Comparison of ENCODE assay signal across 26 cellular contexts in the genomic region with DNA sequence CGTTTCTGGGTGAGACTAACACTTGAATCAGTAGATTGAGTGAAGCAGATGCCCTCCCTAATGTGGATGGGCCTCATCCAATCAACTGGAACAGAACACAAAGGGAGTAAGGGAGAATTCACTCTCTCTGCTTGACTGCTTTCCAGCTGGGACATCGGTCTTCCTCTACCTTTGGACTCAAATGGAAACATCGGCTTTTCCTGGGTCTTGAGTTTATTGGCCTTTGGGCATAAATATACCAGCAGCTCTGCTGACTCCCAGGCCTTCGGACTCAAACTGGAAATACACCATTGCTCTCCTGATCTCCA.
"Had no signal": no experiment of that assay in that cellular context is flagged by ENCODE, and none has a peak within 500 bp of the region (broad histone marks: within the 10 kb centered on the region; RNA-seq: fewer than 3 reads in every experiment).

No MANE protein-coding gene starts in this region.

- H3K27ac ChIP-seq: brain microvascular endothelial cell, cardiac muscle cell had no signal

- ATAC-seq: activated T-cell treated with anti-CD3 and anti-CD28 coated beads, Interleukin-2, amount 50 U/mL, for 4 hours; activated T-helper 17 cell treated with anti-CD3 and anti-CD28 coated beads, Interleukin-2, amount 50 U/mL, for 72 hours; PC-3; WTC11 had no signal

- H3K9me3 Mint-ChIP-seq: activated CD4-positive, alpha-beta T cell treated with anti-CD3 and anti-CD28 coated beads, Interleukin-2, amount 10 ng/mL, durations not matched to agents 24 days and 14 days; activated naive CD4-positive, alpha-beta T cell treated with anti-CD3 and anti-CD28 coated beads for 36 hours; activated T-cell treated with anti-CD3 and anti-CD28 coated beads, Interleukin-2, amount 50 U/mL, for 4 hours; activated T-helper 17 cell treated with anti-CD3 and anti-CD28 coated beads, Interleukin-2, amount 50 U/mL, for 72 hours; T-helper 1 cell treated with Interleukin-12 subunit alpha and Interleukin-12 subunit beta and Interleukin-4 antibody, amounts not matched to agents 30 μg/mL and 1 μg/mL, for 36 hours had no signal

- H3K4me1 Mint-ChIP-seq: activated CD4-positive, alpha-beta T cell treated with anti-CD3 and anti-CD28 coated beads, Interleukin-2, amount 10 ng/mL, durations not matched to agents 24 days and 14 days; activated T-helper 17 cell treated with anti-CD3 and anti-CD28 coated beads, Interleukin-2, amount 50 U/mL, for 72 hours; WTC11 had no signal

- H3K36me3 ChIP-seq: brain microvascular endothelial cell, cardiac muscle cell had no signal

- H3K36me3 Mint-ChIP-seq: activated naive CD8-positive, alpha-beta T cell had no signal

- H3K27ac Mint-ChIP-seq: activated CD4-positive, alpha-beta T cell treated with anti-CD3 and anti-CD28 coated beads, Interleukin-2, amount 10 ng/mL, durations not matched to agents 24 days and 14 days; activated naive CD4-positive, alpha-beta T cell treated with anti-CD3 and anti-CD28 coated beads for 36 hours; activated naive CD8-positive, alpha-beta T cell; activated T-helper 17 cell treated with anti-CD3 and anti-CD28 coated beads, Interleukin-2, amount 50 U/mL, for 72 hours; T-helper 1 cell treated with Interleukin-12 subunit alpha and Interleukin-12 subunit beta and Interleukin-4 antibody, amounts not matched to agents 30 μg/mL and 1 μg/mL, for 36 hours; WTC11 had no signal

- H3K27me3 ChIP-seq: brain microvascular endothelial cell, cardiac muscle cell had no signal

- DNase-seq: activated CD4-positive, alpha-beta T cell treated with anti-CD3 and anti-CD28 coated beads, Interleukin-2, amount 10 ng/mL, durations not matched to agents 24 days and 14 days; activated CD4-positive, alpha-beta T cell treated with anti-CD3 and anti-CD28 coated beads, Interleukin-2, amount 50 U/mL, for 48 hours; activated CD4-positive, CD25-positive, alpha-beta regulatory T cell treated with anti-CD3 and anti-CD28 coated beads, Interleukin-2, amount 50 U/mL, for 72 hours; activated CD8-positive, alpha-beta memory T cell treated with anti-CD3 and anti-CD28 coated beads for 24 hours; activated gamma-delta T cell; activated naive CD4-positive, alpha-beta T cell treated with anti-CD3 and anti-CD28 coated beads for 36 hours; activated T-cell treated with anti-CD3 and anti-CD28 coated beads, Interleukin-2, amount 50 U/mL, for 4 hours; amygdala; brain microvascular endothelial cell; cerebellar nuclear complex; KG1; NCI-H1092 treated with DMSO at 0.1 percent for 48 hours; NCI-H1417 treated with DMSO at 0.1 percent for 48 hours; NCI-H187; NCI-H2081; NCI-H345; NCI-H510A treated with DMSO at 0.1 percent for 48 hours; NCI-H69; PC-3; SHP77 treated with DMSO at 0.1 percent for 48 hours; T-helper 9 cell had no signal

- H3K4me3 Mint-ChIP-seq: activated CD4-positive, alpha-beta T cell treated with anti-CD3 and anti-CD28 coated beads, Interleukin-2, amount 10 ng/mL, durations not matched to agents 24 days and 14 days; activated naive CD4-positive, alpha-beta T cell treated with anti-CD3 and anti-CD28 coated beads for 36 hours; activated naive CD8-positive, alpha-beta T cell; activated T-cell treated with anti-CD3 and anti-CD28 coated beads, Interleukin-2, amount 50 U/mL, for 4 hours; activated T-helper 17 cell treated with anti-CD3 and anti-CD28 coated beads, Interleukin-2, amount 50 U/mL, for 72 hours; T-helper 1 cell treated with Interleukin-12 subunit alpha and Interleukin-12 subunit beta and Interleukin-4 antibody, amounts not matched to agents 30 μg/mL and 1 μg/mL, for 36 hours; WTC11 had no signal

- H3K4me3 ChIP-seq: cardiac muscle cell had no signal

- H3K27me3 Mint-ChIP-seq: activated T-helper 17 cell treated with anti-CD3 and anti-CD28 coated beads, Interleukin-2, amount 50 U/mL, for 72 hours had no signal
